ENCODE assay signal across 30 cellular contexts in genomic region chr13:113942591-113943103, GRCh38. TPM values are rescaled to one million over a fixed set of nuclear protein-coding genes. Genes with fewer than 3 reads are reported as not detected.
A peak's percentile ranks its signal among the peaks of the same experiment; 100 is the strongest.
DNase-seq lines count a peak whose midpoint lies in the region; ATAC-seq and TF ChIP-seq lines count a peak whose summit lies in the region.
"Had no signal": no experiment of that assay in that cellular context is flagged by ENCODE, and none has a peak within 500 bp of the region (broad histone marks: within the 10 kb centered on the region; RNA-seq: fewer than 3 reads in every experiment).

No MANE protein-coding gene starts in this region.

- no peaks in the 10 kb centered on the region for H3K27me3 Mint-ChIP-seq in activated CD8-positive, alpha-beta T cell treated with anti-CD3 and anti-CD28 coated beads for 36 hours
- peaks cover 2% of the 10 kb centered on the region for H3K27me3 Mint-ChIP-seq in activated CD8-positive, alpha-beta T cell treated with anti-CD3 and anti-CD28 coated beads, Interleukin-2, amount 10 ng/mL, durations not matched to agents 7 days and 5 days (ENCODE audit: low read depth)
- H3K27me3 Mint-ChIP-seq: CD4-positive, alpha-beta T cell had no signal

- peaks cover 5% of the 10 kb centered on the region for H3K4me1 ChIP-seq in RWPE2 (ENCODE audit: insufficient read depth, poor library complexity, severe bottlenecking)
- peaks cover 16% of the 10 kb centered on the region for H3K4me1 ChIP-seq in mesenchymal stem cell (ENCODE audit: control insufficient read depth, insufficient read depth, low read depth, low read length)
- H3K4me1 ChIP-seq in spleen = peaks cover 0 to 4% (median 0%) of the 10 kb centered on the region in 6 donors
- H3K4me1 ChIP-seq: HAP-1 had no signal

- no peak overlapping the region for H3K4ac ChIP-seq in mesenchymal stem cell (ENCODE audit: low read depth in 1 of 2, low read length in 2 of 2)

- H3K18ac ChIP-seq in mesenchymal stem cell (ENCODE audit: low read depth in 1 of 2, low read length in 2 of 2) = no peak overlapping the region

- no peak overlapping the region for H2BK5ac ChIP-seq in mesenchymal stem cell (ENCODE audit: low read depth, low read length, poor library complexity, severe bottlenecking)

- no peak overlapping the region for H3K4me2 ChIP-seq in mesenchymal stem cell (ENCODE audit: low read length, poor library complexity, severe bottlenecking)
- H3K4me2 ChIP-seq: GM23338 had no signal

- no peak for TF ChIP-seq POLR2A in spleen (IDR thresholded peaks at IDR 0.05)

- no peaks in the 10 kb centered on the region for H3K9me3 Mint-ChIP-seq in activated CD8-positive, alpha-beta T cell treated with anti-CD3 and anti-CD28 coated beads for 36 hours
- no peaks in the 10 kb centered on the region for H3K9me3 Mint-ChIP-seq in activated CD8-positive, alpha-beta T cell treated with anti-CD3 and anti-CD28 coated beads, Interleukin-2, amount 10 ng/mL, durations not matched to agents 7 days and 5 days (ENCODE audit: insufficient read depth)
- H3K9me3 Mint-ChIP-seq: CD4-positive, alpha-beta T cell; GM23338 had no signal

- H3K9ac ChIP-seq in mesenchymal stem cell (ENCODE audit: low read length) = no peak overlapping the region

- no peak overlapping the region for H3K4me3 Mint-ChIP-seq in activated CD8-positive, alpha-beta T cell treated with anti-CD3 and anti-CD28 coated beads for 36 hours
- H3K4me3 Mint-ChIP-seq in activated CD8-positive, alpha-beta T cell treated with anti-CD3 and anti-CD28 coated beads, Interleukin-2, amount 10 ng/mL, durations not matched to agents 7 days and 5 days = no peak overlapping the region
- H3K4me3 Mint-ChIP-seq: CD4-positive, alpha-beta T cell; GM23338 had no signal

- H4K8ac ChIP-seq in mesenchymal stem cell (ENCODE audit: low read length) = peak overlapping the region; percentile 14

- H3K27ac ChIP-seq in RWPE2 (ENCODE audit: poor library complexity, severe bottlenecking) (no peak overlapping the region), mesenchymal stem cell (ENCODE audit: low read length, poor library complexity, severe bottlenecking) (no peak overlapping the region), spleen (no peak overlapping the region)

- POLR2A ChIA-PET in activated CD8-positive, alpha-beta T cell treated with anti-CD3 and anti-CD28 coated beads for 36 hours (lab: Charles Lee) = no interaction called here
- POLR2A ChIA-PET in activated CD8-positive, alpha-beta T cell treated with anti-CD3 and anti-CD28 coated beads, Interleukin-2, amount 10 ng/mL, durations not matched to agents 7 days and 5 days (lab: Charles Lee) = no interaction called here

- TF ChIP-seq CTCF in activated CD8-positive, alpha-beta T cell treated with anti-CD3 and anti-CD28 coated beads for 36 hours (IDR thresholded peaks at IDR 0.05) = no peak
- TF ChIP-seq CTCF in RWPE2 (IDR thresholded peaks at IDR 0.05; ENCODE audit: poor library complexity, severe bottlenecking) (no peak), spleen (IDR thresholded peaks at IDR 0.05 in 8 of 11, conservative IDR thresholded peaks at IDR 0.05 in 3 of 11) (no peak)

- H4K91ac ChIP-seq in mesenchymal stem cell (ENCODE audit: low read length) = no peak overlapping the region

- no peak overlapping the region for H3K23ac ChIP-seq in mesenchymal stem cell (ENCODE audit: low read length in 2 of 2)

- no peak overlapping the region for H3K4me3 ChIP-seq in RWPE2 (ENCODE audit: severe bottlenecking)
- H3K4me3 ChIP-seq in mesenchymal stem cell (ENCODE audit: insufficient read depth in 1 of 2, low read depth in 1 of 2, low read length in 2 of 2) = no peak overlapping the region
- H3K4me3 ChIP-seq in spleen = no peak overlapping the region
- H3K4me3 ChIP-seq: GM12878, GM23338, HAP-1, MG63 had no signal

- no peaks in the 10 kb centered on the region for H3K36me3 Mint-ChIP-seq in activated CD8-positive, alpha-beta T cell treated with anti-CD3 and anti-CD28 coated beads for 36 hours (ENCODE audit: low read depth)
- H3K36me3 Mint-ChIP-seq in activated CD8-positive, alpha-beta T cell treated with anti-CD3 and anti-CD28 coated beads, Interleukin-2, amount 10 ng/mL, durations not matched to agents 7 days and 5 days (ENCODE audit: low read depth) = no peaks in the 10 kb centered on the region

- no peak overlapping the region for H2AK5ac ChIP-seq in mesenchymal stem cell (ENCODE audit: low read length, severe bottlenecking)

- H2BK12ac ChIP-seq in mesenchymal stem cell (ENCODE audit: low read length in 2 of 2) = peak overlapping the region in 1 of 2 experiments; percentile 35

- H3K27me3 ChIP-seq in RWPE2 (ENCODE audit: insufficient read depth, poor library complexity, severe bottlenecking) (no peaks in the 10 kb centered on the region), mesenchymal stem cell (ENCODE audit: control insufficient read depth in 1 of 2, insufficient read depth in 1 of 2, low read length in 2 of 2) (peaks cover 0 to 15% of the 10 kb centered on the region in 2 experiments), spleen (replicated peaks in 1 of 7) (peaks cover 0 to 16% (median 0%) of the 10 kb centered on the region in 7 donors)
- H3K27me3 ChIP-seq: MG63 had no signal

- H2BK120ac ChIP-seq in mesenchymal stem cell (ENCODE audit: low read depth, low read length) = no peak overlapping the region

- H3K36me3 ChIP-seq in RWPE2 (ENCODE audit: low read depth) (no peaks in the 10 kb centered on the region), mesenchymal stem cell (ENCODE audit: control insufficient read depth in 1 of 2, insufficient read depth in 2 of 2, low read depth in 1 of 2, low read length in 2 of 2) (peaks cover 0 to 40% of the 10 kb centered on the region in 2 experiments), spleen (no peaks in the 10 kb centered on the region)
- H3K36me3 ChIP-seq: HAP-1, MG63 had no signal

- no peak overlapping the region for H3K14ac ChIP-seq in mesenchymal stem cell (ENCODE audit: low read length in 2 of 2)

- DNase-seq in activated CD8-positive, alpha-beta T cell treated with anti-CD3 and anti-CD28 coated beads for 36 hours = no peak
- no peak for DNase-seq in activated CD8-positive, alpha-beta T cell treated with anti-CD3 and anti-CD28 coated beads, Interleukin-2, amount 10 ng/mL, durations not matched to agents 7 days and 5 days
- DNase-seq in RWPE2 (ENCODE audit: low spot score) = peak; percentile 54
- no peak for DNase-seq in mesenchymal stem cell
- peak; percentile 70 for DNase-seq in spleen
- DNase-seq in NCI-H2171 treated with DMSO at 0.1 percent for 48 hours (lab: John Stamatoyannopoulos, UW) = no peak
- DNase-seq in DMS 273 (lab: John Stamatoyannopoulos, UW; ENCODE audit: unreplicated experiment) = no peak
- DNase-seq: 8988T; ACHN; Caco-2; CD4-positive, alpha-beta T cell; DMS 273 treated with DMSO at 0.1 percent for 48 hours; EL; GDM1; KG1; MG63; NCI-H1105 treated with DMSO at 0.1 percent for 48 hours; NCI-H146; NCI-H1930; NCI-H2107; NCI-H446 treated with DMSO at 0.1 percent for 48 hours; NCI-H526; NCI-H82; NK-92 treated with Interleukin-12 subunit alpha and Interleukin-12 subunit beta, amount 100 ng/mL, for 24 hours; PC-3; SHP77 treated with DMSO at 0.1 percent for 48 hours had no signal

- peaks cover 2% of the 10 kb centered on the region for H3K4me1 Mint-ChIP-seq in activated CD8-positive, alpha-beta T cell treated with anti-CD3 and anti-CD28 coated beads for 36 hours (ENCODE audit: low read depth)
- no peaks in the 10 kb centered on the region for H3K4me1 Mint-ChIP-seq in activated CD8-positive, alpha-beta T cell treated with anti-CD3 and anti-CD28 coated beads, Interleukin-2, amount 10 ng/mL, durations not matched to agents 7 days and 5 days (ENCODE audit: low read depth)

- 97% methylated on average over 23 of the region's 23 CpGs for WGBS in mesenchymal stem cell
- 90 to 97% (median 92%) methylated on average over 15 to 23 of the region's 23 CpGs for WGBS in spleen, 5 donors

- no peak overlapping the region for H2BK15ac ChIP-seq in mesenchymal stem cell (ENCODE audit: low read depth, poor library complexity, severe bottlenecking)

- H3K27ac Mint-ChIP-seq in activated CD8-positive, alpha-beta T cell treated with anti-CD3 and anti-CD28 coated beads for 36 hours = no peak overlapping the region
- no peak overlapping the region for H3K27ac Mint-ChIP-seq in activated CD8-positive, alpha-beta T cell treated with anti-CD3 and anti-CD28 coated beads, Interleukin-2, amount 10 ng/mL, durations not matched to agents 7 days and 5 days
- H3K27ac Mint-ChIP-seq: CD4-positive, alpha-beta T cell; GM23338 had no signal

- ATAC-seq in activated CD8-positive, alpha-beta T cell treated with anti-CD3 and anti-CD28 coated beads for 36 hours = peak; percentile 17
- ATAC-seq in activated CD8-positive, alpha-beta T cell treated with anti-CD3 and anti-CD28 coated beads, Interleukin-2, amount 10 ng/mL, durations not matched to agents 7 days and 5 days = no peak
- ATAC-seq in RWPE2 (ENCODE audit: low read depth) = no peak
- ATAC-seq: GM12878, GM23338, PC-3 had no signal

- no peaks in the 10 kb centered on the region for H3K79me1 ChIP-seq in mesenchymal stem cell (replicated peaks; ENCODE audit: low read length, poor library complexity, severe bottlenecking)

- CTCF ChIA-PET in activated CD8-positive, alpha-beta T cell treated with anti-CD3 and anti-CD28 coated beads for 36 hours (lab: Charles Lee) = no interaction called here
- CTCF ChIA-PET in activated CD8-positive, alpha-beta T cell treated with anti-CD3 and anti-CD28 coated beads, Interleukin-2, amount 10 ng/mL, durations not matched to agents 7 days and 5 days (lab: Charles Lee) = no interaction called here

- intact Hi-C loops in activated CD8-positive, alpha-beta T cell treated with anti-CD3 and anti-CD28 coated beads for 36 hours (cut with micrococcal nuclease) = no loop called here
- intact Hi-C loops in spleen (cut with DNase I; ENCODE audit: low total_unique reads) = no loop called here

- no peak overlapping the region for H2AFZ ChIP-seq in mesenchymal stem cell (ENCODE audit: low read depth, low read length)
- H2AFZ ChIP-seq: GM23338 had no signal

- no peaks in the 10 kb centered on the region for H3K9me3 ChIP-seq in RWPE2 (ENCODE audit: severe bottlenecking)
- no peaks in the 10 kb centered on the region for H3K9me3 ChIP-seq in mesenchymal stem cell (ENCODE audit: control insufficient read depth, low read length)
- no peaks in the 10 kb centered on the region for H3K9me3 ChIP-seq in spleen
- H3K9me3 ChIP-seq: Caco-2, HAP-1, MG63 had no signal

RNA-seq across cellular contexts. Expression of gene C13orf46, which starts 31.2 kb away (rescaled TPM):
- total RNA-seq in activated CD8-positive, alpha-beta T cell treated with anti-CD3 and anti-CD28 coated beads for 36 hours = 1 to 10 TPM; 1.6 to 1.9 TPM
- total RNA-seq in activated CD8-positive, alpha-beta T cell treated with anti-CD3 and anti-CD28 coated beads, Interleukin-2, amount 10 ng/mL, durations not matched to agents 7 days and 5 days = 1 to 10 TPM; 2.2 to 3.1 TPM
- 0.43 TPM for polyA plus RNA-seq in mesenchymal stem cell (2013, experiment 1 of 2)
- polyA plus RNA-seq in mesenchymal stem cell (2013, experiment 2 of 2) = 0.45 TPM
- 1 to 10 TPM in 5 of 7 donors, under 1 TPM in 2; 0.83 to 4.2 (median 2.6) TPM for total RNA-seq in spleen
- polyA plus RNA-seq in spleen = under 1 TPM; 0.09 to 0.70 (median 0.13) TPM
- total RNA-seq: Caco-2, RPMI7951 had no signal

Comparison
In these comparisons a context has a peak if more than half of its experiments do, and no peak if none do; other contexts are left out.
1. DNase-seq: peak in RWPE2 (single experiment) and spleen (single experiment); none in activated CD8-positive, alpha-beta T cell treated with anti-CD3 and anti-CD28 coated beads for 36 hours (single experiment), activated CD8-positive, alpha-beta T cell treated with anti-CD3 and anti-CD28 coated beads, Interleukin-2, amount 10 ng/mL, durations not matched to agents 7 days and 5 days (single experiment), mesenchymal stem cell (single experiment), NCI-H2171 treated with DMSO at 0.1 percent for 48 hours (single experiment) and DMS 273 (single experiment).